ENCODE assay signal across 18 cellular contexts in genomic region chr10:131134001-131134576, GRCh38.
"Had no signal": no experiment of that assay in that cellular context is flagged by ENCODE, and none has a peak within 500 bp of the region (broad histone marks: within the 10 kb centered on the region; RNA-seq: fewer than 3 reads in every experiment).

No MANE protein-coding gene starts in this region.

- DNase-seq: effector memory CD4-positive, alpha-beta T cell; gastrocnemius medialis; heart right ventricle; hypothalamus; kidney glomerular epithelial cell; naive thymus-derived CD4-positive, alpha-beta T cell; nephron progenitor cell; sigmoid colon; stimulated activated CD4-positive, alpha-beta T cell treated with anti-CD3 and anti-CD28 coated beads, Interleukin-12 subunit alpha, Interleukin-12 subunit beta, amount 100 ng/mL, for 4 hours; testis; upper lobe of right lung had no signal

- H3K4me3 ChIP-seq: esophagus muscularis mucosa, gastrocnemius medialis, heart right ventricle, sigmoid colon, skin epidermis, testis, tibial nerve, upper lobe of right lung, vagina had no signal

- H3K27ac ChIP-seq: epithelial cell of prostate, esophagus muscularis mucosa, gastrocnemius medialis, heart right ventricle, neutrophil, sigmoid colon, skin epidermis, testis, tibial nerve, upper lobe of right lung, vagina had no signal

- H3K27me3 ChIP-seq: neutrophil, sigmoid colon, testis, tibial nerve, upper lobe of right lung, vagina had no signal

- H3K9me3 Mint-ChIP-seq: naive thymus-derived CD4-positive, alpha-beta T cell; stimulated activated naive CD8-positive, alpha-beta T cell treated with anti-CD3 and anti-CD28 coated beads, Interleukin-15, Interleukin-2, amounts not matched to agents 100 ng/mL and 50 ng/mL, for 24 hours had no signal

- ATAC-seq: gastrocnemius medialis; heart right ventricle; naive thymus-derived CD4-positive, alpha-beta T cell; upper lobe of right lung had no signal

- H3K36me3 Mint-ChIP-seq: naive thymus-derived CD4-positive, alpha-beta T cell had no signal

- H3K36me3 ChIP-seq: esophagus muscularis mucosa, gastrocnemius medialis, heart right ventricle, neutrophil, sigmoid colon, tibial nerve, upper lobe of right lung, vagina had no signal

- H3K9me3 ChIP-seq: esophagus muscularis mucosa, gastrocnemius medialis, heart right ventricle, neutrophil, sigmoid colon, testis, tibial nerve, upper lobe of right lung, vagina had no signal

- H3K27me3 Mint-ChIP-seq: naive thymus-derived CD4-positive, alpha-beta T cell; stimulated activated naive CD8-positive, alpha-beta T cell treated with anti-CD3 and anti-CD28 coated beads, Interleukin-15, Interleukin-2, amounts not matched to agents 100 ng/mL and 50 ng/mL, for 24 hours had no signal

- H3K4me3 Mint-ChIP-seq: naive thymus-derived CD4-positive, alpha-beta T cell; nephron progenitor cell; stimulated activated naive CD8-positive, alpha-beta T cell treated with anti-CD3 and anti-CD28 coated beads, Interleukin-15, Interleukin-2, amounts not matched to agents 100 ng/mL and 50 ng/mL, for 24 hours had no signal

- H3K27ac Mint-ChIP-seq: nephron progenitor cell; stimulated activated naive CD8-positive, alpha-beta T cell treated with anti-CD3 and anti-CD28 coated beads, Interleukin-15, Interleukin-2, amounts not matched to agents 100 ng/mL and 50 ng/mL, for 24 hours had no signal

- H3K4me1 ChIP-seq: gastrocnemius medialis, sigmoid colon, upper lobe of right lung had no signal
